Comparison of ENCODE assay signal across 13 cellular contexts in genomic region chr5:135883441-135883840, GRCh38.
DNase-seq lines count a peak whose midpoint lies in the region; ATAC-seq and TF ChIP-seq lines count a peak whose summit lies in the region.
"Had no signal": no experiment of that assay in that cellular context is flagged by ENCODE, and none has a peak within 500 bp of the region (broad histone marks: within the 10 kb centered on the region; RNA-seq: fewer than 3 reads in every experiment).

No MANE protein-coding gene starts in this region.

- intact Hi-C loops in head of caudate nucleus (cut with DNase I) = no loop called here

- H3K4me3 ChIP-seq in LNCaP clone FGC (ENCODE audit: low read depth, low read length) (no peak overlapping the region), choroid plexus epithelial cell (ENCODE audit: low read depth, low read length) (no peak overlapping the region)

- H3K27ac ChIP-seq in 22Rv1 = no peak overlapping the region

- DNase-seq in ELF-1 (ENCODE audit: low read depth, low spot score) (peak; percentile 32), LNCaP clone FGC (ENCODE audit: low read depth) (no peak), choroid plexus epithelial cell (ENCODE audit: low read depth) (no peak), MV-4-11 (lab: John Stamatoyannopoulos, UW) (no peak), head of caudate nucleus (no peak)
- DNase-seq in activated effector memory CD4-positive, alpha-beta T cell treated with anti-CD3 and anti-CD28 coated beads, Interleukin-2, amount 50 U/mL, for 16 hours = no peak
- DNase-seq: activated T-cell treated with anti-CD3 and anti-CD28 coated beads for 4 hours; C1 segment of cervical spinal cord; posterior cingulate gyrus; SHP77; stimulated activated naive CD4-positive, alpha-beta T cell had no signal

- peak; percentile 22; the same call in 1 of the 2 replicates for TF ChIP-seq CTCF in 22Rv1 (IDR thresholded peaks at IDR 0.05)
- TF ChIP-seq CTCF in LNCaP clone FGC (IDR thresholded peaks at IDR 0.05; ENCODE audit: control insufficient read depth, extremely low read depth, insufficient read depth) = 0 out of 2 replicates have a peak, but pooled peaks have one; percentile 8
- TF ChIP-seq CTCF in choroid plexus epithelial cell (conservative IDR thresholded peaks at IDR 0.05; ENCODE audit: low read depth, low read length) = peak; percentile 36

- no peak for ATAC-seq in HG03135 (IDR thresholded peaks at IDR 0.05; ENCODE audit: unreplicated experiment)
